ENCODE assay signal across 13 cellular contexts in the genomic region with DNA sequence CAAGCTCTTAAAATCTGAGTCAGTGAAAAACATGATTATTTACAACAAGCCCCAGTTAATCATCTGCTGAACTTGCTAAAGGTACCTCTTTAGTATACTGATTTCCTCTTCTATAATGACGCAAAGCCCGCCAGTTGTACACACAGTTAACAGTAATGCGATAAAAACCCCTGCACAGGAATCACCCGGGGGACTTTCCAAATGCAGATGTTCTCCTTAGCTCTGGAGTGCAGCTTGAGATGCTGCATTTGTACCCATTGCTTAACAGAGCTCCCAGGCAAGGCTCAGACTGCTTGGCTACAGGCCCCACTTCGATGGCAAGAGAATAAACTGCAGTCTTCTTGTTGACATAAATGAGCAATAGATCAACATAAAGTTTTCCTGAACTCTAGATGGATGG.
DNase-seq lines count a peak whose midpoint lies in the region; ATAC-seq and TF ChIP-seq lines count a peak whose summit lies in the region.
"Had no signal": no experiment of that assay in that cellular context is flagged by ENCODE, and none has a peak within 500 bp of the region (broad histone marks: within the 10 kb centered on the region; RNA-seq: fewer than 3 reads in every experiment).

No MANE protein-coding gene starts in this region.

- dilution Hi-C loops in IMR-90 (cut with HindIII; ENCODE audit: low sequenced_read_pairs, unreplicated experiment), result no loop called here

- peak overlapping the region; percentile 13 for H3K27ac Mint-ChIP-seq in chondrocyte (ENCODE audit: unreplicated experiment)
- peak overlapping the region; percentile 87 for H3K27ac Mint-ChIP-seq in nephron progenitor cell
- H3K27ac Mint-ChIP-seq: activated T-cell treated with anti-CD3 and anti-CD28 coated beads, Interleukin-2, amount 50 U/mL, for 24 hours had no signal

- peaks cover 9% of the 10 kb centered on the region for H3K4me1 ChIP-seq in IMR-90 (ENCODE audit: control insufficient read depth, insufficient read depth, low read length)
- H3K4me1 ChIP-seq: body of pancreas had no signal

- 0 out of 2 replicates have a peak overlapping the region, but pooled peaks have one; percentile 2 for H3K56ac ChIP-seq in IMR-90 (ENCODE audit: extremely low read depth, insufficient read depth, low read length)

- peak; percentile 20 for DNase-seq in IMR-90
- no peak for DNase-seq in chondrocyte (ENCODE audit: low spot score)
- DNase-seq in nephron progenitor cell, result no peak
- no peak for DNase-seq in NCI-H2029 treated with DMSO at 0.1 percent for 48 hours (lab: John Stamatoyannopoulos, UW)
- no peak for DNase-seq in GM19240 (ENCODE audit: insufficient read length, low spot score)
- DNase-seq in cerebellum (ENCODE audit: low spot score), result no peak
- no peak for DNase-seq in cortex of kidney (lab: John Stamatoyannopoulos, UW)
- DNase-seq: activated T-cell treated with anti-CD3 and anti-CD28 coated beads, Interleukin-2, amount 50 U/mL, for 24 hours; body of pancreas; RPMI8226; WERI-Rb-1 had no signal

- H3K27me3 ChIP-seq in IMR-90 (ENCODE audit: control insufficient read depth, insufficient read depth, low read length), result no peaks in the 10 kb centered on the region
- H3K27me3 ChIP-seq: body of pancreas had no signal

- POLR2A ChIA-PET in IMR-90 (lab: Charles Lee; ENCODE audit: unreplicated experiment), result interaction anchor here (0.9 kb wide), 1 partner anchor 13 kb away, joined by 3 read pairs; no protein-coding TSS in a partner anchor

- no peak overlapping the region for H3K14ac ChIP-seq in IMR-90 (replicated peaks; ENCODE audit: low read depth, low read length)

- H4K20me1 ChIP-seq in IMR-90 (ENCODE audit: insufficient read depth, low read length), result no peaks in the 10 kb centered on the region

- no peaks in the 10 kb centered on the region for H3K9me3 ChIP-seq in IMR-90 (ENCODE audit: control insufficient read depth, insufficient read depth, low read length)
- H3K9me3 ChIP-seq: body of pancreas had no signal

- no peaks in the 10 kb centered on the region for H3K36me3 ChIP-seq in IMR-90 (ENCODE audit: control insufficient read depth, insufficient read depth, low read length)
- H3K36me3 ChIP-seq: WERI-Rb-1 had no signal

- peak overlapping the region; percentile 10 for H3K18ac ChIP-seq in IMR-90 (ENCODE audit: low read depth, low read length)

- no peaks in the 10 kb centered on the region for H3K9me3 Mint-ChIP-seq in chondrocyte (ENCODE audit: low read depth)
- no peaks in the 10 kb centered on the region for H3K9me3 Mint-ChIP-seq in nephron progenitor cell
- H3K9me3 Mint-ChIP-seq: activated T-cell treated with anti-CD3 and anti-CD28 coated beads, Interleukin-2, amount 50 U/mL, for 24 hours had no signal

- H3K4me3 Mint-ChIP-seq in chondrocyte (ENCODE audit: unreplicated experiment), result no peak overlapping the region
- H3K4me3 Mint-ChIP-seq in nephron progenitor cell, result no peak overlapping the region
- H3K4me3 Mint-ChIP-seq: activated T-cell treated with anti-CD3 and anti-CD28 coated beads, Interleukin-2, amount 50 U/mL, for 24 hours had no signal

- no peaks in the 10 kb centered on the region for H3K9me1 ChIP-seq in IMR-90 (ENCODE audit: insufficient read depth, low read length)

- no peak overlapping the region for H2AFZ ChIP-seq in IMR-90 (replicated peaks; ENCODE audit: low read length, poor library complexity)

- H4K5ac ChIP-seq in IMR-90 (ENCODE audit: low read depth, low read length), result peak overlapping the region; percentile 1; the same call in 1 of the 2 replicates

- H2BK120ac ChIP-seq in IMR-90 (ENCODE audit: low read depth, low read length), result peak overlapping the region; percentile 64

- H3K9ac ChIP-seq in IMR-90 (ENCODE audit: low read depth, low read length), result no peak overlapping the region

- H3K27me3 Mint-ChIP-seq in chondrocyte (ENCODE audit: low read depth), result no peaks in the 10 kb centered on the region
- H3K27me3 Mint-ChIP-seq in nephron progenitor cell (ENCODE audit: low read depth, poor library complexity), result no peaks in the 10 kb centered on the region
- H3K27me3 Mint-ChIP-seq: activated T-cell treated with anti-CD3 and anti-CD28 coated beads, Interleukin-2, amount 50 U/mL, for 24 hours had no signal

- peak overlapping the region; percentile 16 for H3K4ac ChIP-seq in IMR-90 (ENCODE audit: low read depth, low read length)

- H2BK20ac ChIP-seq in IMR-90 (ENCODE audit: low read depth, low read length), result peak overlapping the region; percentile 3; the same call in 1 of the 2 replicates

- H2BK15ac ChIP-seq in IMR-90 (ENCODE audit: low read depth, low read length), result peak overlapping the region; percentile 8; the same call in 1 of the 3 replicates

- peak overlapping the region; percentile 0; the same call in 1 of the 2 replicates for H2AK5ac ChIP-seq in IMR-90 (ENCODE audit: low read depth, low read length)

- 73% methylated on average over 2 of the region's 5 CpGs; no CpG with 5 or more reads in 1 of the 2 experiments for WGBS in IMR-90 (ENCODE audit: extremely low coverage in 2 of 2, insufficient read length in 1 of 2), 2 experiments

- H3K4me1 Mint-ChIP-seq in chondrocyte (ENCODE audit: low read depth), result peaks cover 15% of the 10 kb centered on the region
- H3K4me1 Mint-ChIP-seq in nephron progenitor cell, result peaks cover 47% of the 10 kb centered on the region

- ATAC-seq in GM18868 (IDR thresholded peaks at IDR 0.05; ENCODE audit: unreplicated experiment) (peak; percentile 67), IMR-90 (ENCODE audit: low read depth) (no peak)
- ATAC-seq: body of pancreas had no signal

- H3K23ac ChIP-seq in IMR-90 (ENCODE audit: low read depth, low read length), result no peak overlapping the region

- in situ Hi-C loops in IMR-90 (cut with MboI; ENCODE audit: low sequenced_read_pairs), result loop anchor here (25.0 kb wide), 1 partner anchor 538 kb away; no protein-coding TSS in a partner anchor

- no peak for TF ChIP-seq POLR2A in IMR-90 (IDR thresholded peaks at IDR 0.05; ENCODE audit: low read depth, low read length)

- intact Hi-C loops in IMR-90 (cut with micrococcal nuclease), result no loop called here

- H3K4me2 ChIP-seq in IMR-90 (ENCODE audit: low read depth, low read length), result peak overlapping the region; percentile 14

- peak overlapping the region; percentile 74 for H2BK5ac ChIP-seq in IMR-90 (ENCODE audit: low read depth, low read length, poor library complexity, severe bottlenecking)

- no peak for TF ChIP-seq RAD21 in IMR-90 (IDR thresholded peaks at IDR 0.05; ENCODE audit: low read length)

- H3K36me3 Mint-ChIP-seq in chondrocyte (ENCODE audit: low read depth) (no peaks in the 10 kb centered on the region), nephron progenitor cell (ENCODE audit: low read depth) (no peaks in the 10 kb centered on the region)

- no TSS peak for BruUV-seq in IMR-90 (replicated peaks; lab: Mats Ljungman, UMichigan)

- CTCF ChIA-PET in IMR-90 (lab: Yijun Ruan, JAX), result no interaction called here

- no peak for TF ChIP-seq CTCF in IMR-90 (conservative IDR thresholded peaks at IDR 0.05; ENCODE audit: low read depth, low read length)
- no peak for TF ChIP-seq CTCF in chondrocyte (IDR thresholded peaks at IDR 0.05)
- no peak for TF ChIP-seq CTCF in nephron progenitor cell (IDR thresholded peaks at IDR 0.05)

- no peaks in the 10 kb centered on the region for H3K79me1 ChIP-seq in IMR-90 (ENCODE audit: low read depth in 1 of 2, low read length in 2 of 2)

- no peak overlapping the region for H3K4me3 ChIP-seq in IMR-90 (ENCODE audit: insufficient read depth, low read depth, low read length)
- H3K4me3 ChIP-seq: body of pancreas had no signal

- H4K8ac ChIP-seq in IMR-90 (ENCODE audit: low read depth in 2 of 2, low read length in 2 of 2), result peak overlapping the region in 1 of 2 experiments; percentile 20; a peak in 2 of 4 replicates

- peak overlapping the region; percentile 19 for H3K27ac ChIP-seq in IMR-90 (ENCODE audit: insufficient read depth, low read length)
- H3K27ac ChIP-seq: body of pancreas, C4-2B, WERI-Rb-1 had no signal

- H4K91ac ChIP-seq in IMR-90 (ENCODE audit: insufficient read depth, low read depth, low read length), result peak overlapping the region; percentile 45

- H2AK9ac ChIP-seq in IMR-90 (replicated peaks; ENCODE audit: low read depth, low read length, poor library complexity), result no peak overlapping the region

TF ChIP-seq in IMR-90, 13 proteins besides CTCF, POLR2A, EP300 and RAD21:
- TF ChIP-seq MAZ (IDR thresholded peaks at IDR 0.05; ENCODE audit: borderline replicate concordance, low read depth, low read length) (no peak), BHLHE40 (IDR thresholded peaks at IDR 0.05; ENCODE audit: low read depth, low read length) (no peak), RFX5 (IDR thresholded peaks at IDR 0.05; ENCODE audit: low read depth, low read length) (no peak)
